20 cellular contexts compared by ENCODE assay signal in genomic region chr6:22411408-22412105, GRCh38.
A peak's percentile ranks its signal among the peaks of the same experiment; 100 is the strongest.
DNase-seq lines count a peak whose midpoint lies in the region; ATAC-seq and TF ChIP-seq lines count a peak whose summit lies in the region.
"Had no signal": no experiment of that assay in that cellular context is flagged by ENCODE, and none has a peak within 500 bp of the region (broad histone marks: within the 10 kb centered on the region; RNA-seq: fewer than 3 reads in every experiment).

No MANE protein-coding gene starts in this region.

- no CpG with 5 or more reads among the region's 2 CpGs for WGBS in IMR-90 (ENCODE audit: extremely low coverage in 2 of 2, insufficient read length in 1 of 2), 2 experiments
- WGBS in sigmoid colon, 2 donors: 89 to 95% methylated on average over 2 of the region's 2 CpGs

- in situ Hi-C loops in IMR-90 (cut with MboI; ENCODE audit: low sequenced_read_pairs): no loop called here

- H2BK20ac ChIP-seq in IMR-90 (ENCODE audit: low read depth, low read length): no peak overlapping the region

- no peak for TF ChIP-seq CTCF in IMR-90 (conservative IDR thresholded peaks at IDR 0.05; ENCODE audit: low read depth, low read length)
- TF ChIP-seq CTCF in nephron (IDR thresholded peaks at IDR 0.05; ENCODE audit: unreplicated experiment in 3 of 3): no peak
- TF ChIP-seq CTCF in sigmoid colon (IDR thresholded peaks at IDR 0.05): no peak

- BruUV-seq in IMR-90 (replicated peaks; lab: Mats Ljungman, UMichigan): no TSS peak

- no peak overlapping the region for H2BK5ac ChIP-seq in IMR-90 (ENCODE audit: low read depth, low read length, poor library complexity, severe bottlenecking)

- no peak for ATAC-seq in IMR-90 (ENCODE audit: low read depth)
- no peak for ATAC-seq in GM19324 (IDR thresholded peaks at IDR 0.05; ENCODE audit: low FRiP score, unreplicated experiment)
- ATAC-seq: left lobe of liver; mucosa of descending colon; stimulated activated memory B cell treated with anti-CD40 and anti-IgM and Interleukin-4, amounts not matched to agents 10 μg/mL and 1 μg/mL and 100 μg/mL, for 72 hours had no signal

- no peak overlapping the region for H2BK15ac ChIP-seq in IMR-90 (ENCODE audit: low read depth, low read length)

- H3K36me3 Mint-ChIP-seq in nephron (ENCODE audit: low read depth): no peaks in the 10 kb centered on the region
- H3K36me3 Mint-ChIP-seq: stimulated activated memory B cell treated with anti-CD40 and anti-IgM and Interleukin-4, amounts not matched to agents 10 μg/mL and 1 μg/mL and 100 μg/mL, for 72 hours had no signal

- H2AK9ac ChIP-seq in IMR-90 (replicated peaks; ENCODE audit: low read depth, low read length, poor library complexity): no peak overlapping the region

- CTCF ChIA-PET in IMR-90 (lab: Yijun Ruan, JAX): no interaction called here

- H3K27me3 Mint-ChIP-seq in nephron (ENCODE audit: low read depth): no peaks in the 10 kb centered on the region
- H3K27me3 Mint-ChIP-seq: activated CD4-positive, alpha-beta T cell treated with anti-CD3 and anti-CD28 coated beads, Interleukin-2, amount 10 ng/mL, durations not matched to agents 7 days and 5 days; stimulated activated memory B cell treated with anti-CD40 and anti-IgM and Interleukin-4, amounts not matched to agents 10 μg/mL and 1 μg/mL and 100 μg/mL, for 72 hours had no signal

- dilution Hi-C loops in IMR-90 (cut with HindIII; ENCODE audit: low sequenced_read_pairs, unreplicated experiment): no loop called here

- intact Hi-C loops in IMR-90 (cut with micrococcal nuclease) (no loop called here), sigmoid colon (cut with DNase I) (no loop called here)

- no peak overlapping the region for H2BK120ac ChIP-seq in IMR-90 (ENCODE audit: low read depth, low read length)

- POLR2A ChIA-PET in IMR-90 (lab: Charles Lee; ENCODE audit: unreplicated experiment): no interaction called here

- H3K27ac Mint-ChIP-seq in nephron: peak overlapping the region; percentile 52 to 66 (median 57)
- H3K27ac Mint-ChIP-seq: activated CD4-positive, alpha-beta T cell treated with anti-CD3 and anti-CD28 coated beads, Interleukin-2, amount 10 ng/mL, durations not matched to agents 7 days and 5 days; H9; stimulated activated memory B cell treated with anti-CD40 and anti-IgM and Interleukin-4, amounts not matched to agents 10 μg/mL and 1 μg/mL and 100 μg/mL, for 72 hours had no signal

- H3K18ac ChIP-seq in IMR-90 (ENCODE audit: low read depth, low read length): no peak overlapping the region

- H3K23ac ChIP-seq in IMR-90 (ENCODE audit: low read depth, low read length): no peak overlapping the region

- no peaks in the 10 kb centered on the region; the same call in 1 of the 2 replicates for H3K4me1 ChIP-seq in IMR-90 (ENCODE audit: control insufficient read depth, insufficient read depth, low read length)
- H3K4me1 ChIP-seq in sigmoid colon: peaks cover 0 to 23% (median 5%) of the 10 kb centered on the region in 4 donors

- no peak for TF ChIP-seq EP300 in sigmoid colon (IDR thresholded peaks at IDR 0.05)

- no peak overlapping the region for H3K56ac ChIP-seq in IMR-90 (ENCODE audit: extremely low read depth, insufficient read depth, low read length)

- no peak overlapping the region for H3K4ac ChIP-seq in IMR-90 (ENCODE audit: low read depth, low read length)

- no peak overlapping the region for H3K4me3 Mint-ChIP-seq in nephron
- H3K4me3 Mint-ChIP-seq: activated CD4-positive, alpha-beta T cell treated with anti-CD3 and anti-CD28 coated beads, Interleukin-2, amount 10 ng/mL, durations not matched to agents 7 days and 5 days; H9; stimulated activated memory B cell treated with anti-CD40 and anti-IgM and Interleukin-4, amounts not matched to agents 10 μg/mL and 1 μg/mL and 100 μg/mL, for 72 hours had no signal

- H2AK5ac ChIP-seq in IMR-90 (ENCODE audit: low read depth, low read length): no peak overlapping the region

- H3K27me3 ChIP-seq in IMR-90 (ENCODE audit: control insufficient read depth, insufficient read depth, low read length) (no peaks in the 10 kb centered on the region), sigmoid colon (no peaks in the 10 kb centered on the region)
- H3K27me3 ChIP-seq: tibial artery had no signal

- no peak overlapping the region for H3K14ac ChIP-seq in IMR-90 (replicated peaks; ENCODE audit: low read depth, low read length)

- no peak overlapping the region for H4K91ac ChIP-seq in IMR-90 (ENCODE audit: insufficient read depth, low read depth, low read length)

- peaks cover 31% of the 10 kb centered on the region for H3K4me1 Mint-ChIP-seq in nephron
- H3K4me1 Mint-ChIP-seq: activated CD4-positive, alpha-beta T cell treated with anti-CD3 and anti-CD28 coated beads, Interleukin-2, amount 10 ng/mL, durations not matched to agents 7 days and 5 days; stimulated activated memory B cell treated with anti-CD40 and anti-IgM and Interleukin-4, amounts not matched to agents 10 μg/mL and 1 μg/mL and 100 μg/mL, for 72 hours had no signal

- TF ChIP-seq RAD21 in IMR-90 (IDR thresholded peaks at IDR 0.05; ENCODE audit: low read length): no peak

- H2AFZ ChIP-seq in IMR-90 (replicated peaks; ENCODE audit: low read length, poor library complexity): no peak overlapping the region

- H3K9me1 ChIP-seq in IMR-90 (ENCODE audit: insufficient read depth, low read length): no peaks in the 10 kb centered on the region

- H4K8ac ChIP-seq in IMR-90 (ENCODE audit: low read depth in 2 of 2, low read length in 2 of 2): no peak overlapping the region

- TF ChIP-seq POLR2A in IMR-90 (IDR thresholded peaks at IDR 0.05; ENCODE audit: low read depth, low read length): no peak
- no peak for TF ChIP-seq POLR2A in sigmoid colon (IDR thresholded peaks at IDR 0.05)

- no peaks in the 10 kb centered on the region for H3K9me3 Mint-ChIP-seq in nephron
- H3K9me3 Mint-ChIP-seq: activated CD4-positive, alpha-beta T cell treated with anti-CD3 and anti-CD28 coated beads, Interleukin-2, amount 10 ng/mL, durations not matched to agents 7 days and 5 days; H9 had no signal

- H3K36me3 ChIP-seq in IMR-90 (ENCODE audit: control insufficient read depth, insufficient read depth, low read length) (no peaks in the 10 kb centered on the region), sigmoid colon (no peaks in the 10 kb centered on the region)
- H3K36me3 ChIP-seq: tibial artery had no signal

- H3K9me3 ChIP-seq in IMR-90 (ENCODE audit: control insufficient read depth, insufficient read depth, low read length) (no peaks in the 10 kb centered on the region), sigmoid colon (no peaks in the 10 kb centered on the region)
- H3K9me3 ChIP-seq: mucosa of descending colon, tibial artery had no signal

- H3K4me2 ChIP-seq in IMR-90 (ENCODE audit: low read depth, low read length): no peak overlapping the region

- H3K4me3 ChIP-seq in IMR-90 (ENCODE audit: insufficient read depth, low read depth, low read length) (no peak overlapping the region), sigmoid colon (no peak overlapping the region)
- H3K4me3 ChIP-seq: mucosa of descending colon, tibial artery had no signal

- no peaks in the 10 kb centered on the region for H4K20me1 ChIP-seq in IMR-90 (ENCODE audit: insufficient read depth, low read length)

- no peak overlapping the region for H4K5ac ChIP-seq in IMR-90 (ENCODE audit: low read depth, low read length)

- no peaks in the 10 kb centered on the region for H3K79me1 ChIP-seq in IMR-90 (ENCODE audit: low read depth in 1 of 2, low read length in 2 of 2)

- no peak overlapping the region for H3K9ac ChIP-seq in IMR-90 (ENCODE audit: low read depth, low read length)

- no peak overlapping the region for H3K27ac ChIP-seq in IMR-90 (ENCODE audit: insufficient read depth, low read length)
- H3K27ac ChIP-seq in sigmoid colon: no peak overlapping the region
- H3K27ac ChIP-seq: tibial artery had no signal

- peak; percentile 20 for DNase-seq in AG20443 (ENCODE audit: low spot score)
- DNase-seq in IMR-90: peak; percentile 51
- peak; percentile 31 for DNase-seq in epidermal melanocyte (ENCODE audit: insufficient read length, low spot score)
- DNase-seq in cerebellar cortex (ENCODE audit: low spot score): no peak
- no peak for DNase-seq in HuH-7.5 (ENCODE audit: low spot score)
- no peak for DNase-seq in sigmoid colon
- DNase-seq: activated CD4-positive, alpha-beta T cell treated with anti-CD3 and anti-CD28 coated beads, Interleukin-2, amount 10 ng/mL, durations not matched to agents 7 days and 5 days; activated CD8-positive, alpha-beta memory T cell treated with anti-CD3 and anti-CD28 coated beads, Interleukin-2, amount 50 U/mL, for 48 hours; activated gamma-delta T cell treated with Interleukin-2 at 50 U/mL for 16 hours; AML-193; H9; mucosa of descending colon; NCI-H524 treated with DMSO at 0.1 percent for 48 hours; stimulated activated CD4-positive, alpha-beta T cell treated with anti-CD3 and anti-CD28 coated beads, Interleukin-15, amount 100 ng/mL, for 24 hours; T-helper 1 cell; tibial artery had no signal

TF ChIP-seq in IMR-90, 13 proteins besides CTCF, POLR2A, EP300 and RAD21:
- TF ChIP-seq RFX5 (IDR thresholded peaks at IDR 0.05; ENCODE audit: low read depth, low read length): no peak
- TF ChIP-seq MXI1 (IDR thresholded peaks at IDR 0.05; ENCODE audit: borderline replicate concordance, low read depth, low read length): no peak
- no peak for TF ChIP-seq SMC3 (IDR thresholded peaks at IDR 0.05; ENCODE audit: low read depth, low read length)
- no peak for TF ChIP-seq BHLHE40 (IDR thresholded peaks at IDR 0.05; ENCODE audit: low read depth, low read length)
- TF ChIP-seq CHD1 (IDR thresholded peaks at IDR 0.05; ENCODE audit: low read depth, low read length): no peak
- no peak for TF ChIP-seq MAFK (IDR thresholded peaks at IDR 0.05; ENCODE audit: low read depth, low read length)

Comparison
In these comparisons a context has a peak if more than half of its experiments do, and no peak if none do; other contexts are left out.
1. DNase-seq: peak in AG20443 (single experiment), IMR-90 (single experiment) and epidermal melanocyte (single experiment); none in cerebellar cortex (single experiment), HuH-7.5 (single experiment) and sigmoid colon (single experiment).